Comparison of ENCODE assay signal across 27 cellular contexts in genomic region chr11:115698243-115698642, GRCh38.
"Had no signal": no experiment of that assay in that cellular context is flagged by ENCODE, and none has a peak within 500 bp of the region (broad histone marks: within the 10 kb centered on the region; RNA-seq: fewer than 3 reads in every experiment).

No MANE protein-coding gene starts in this region.

- H3K36me3 Mint-ChIP-seq: immature natural killer cell; memory B cell; naive thymus-derived CD8-positive, alpha-beta T cell; stimulated activated naive B cell treated with anti-CD40 and anti-IgM and Interleukin-4, amounts not matched to agents 10 μg/mL and 1 μg/mL and 100 μg/mL, for 72 hours had no signal

- DNase-seq: hypothalamus; immature natural killer cell; kidney; left ventricle myocardium inferior; midbrain; mucosa of descending colon; naive thymus-derived CD8-positive, alpha-beta T cell; ovary; right lobe of liver; stimulated activated CD4-positive, alpha-beta T cell treated with anti-CD3 and anti-CD28 coated beads, Interleukin-12 subunit alpha, Interleukin-12 subunit beta, amount 100 ng/mL, for 4 hours; stimulated activated CD4-positive, alpha-beta T cell treated with anti-CD3 and anti-CD28 coated beads, Interleukin-15, amount 100 ng/mL, for 24 hours; stimulated activated CD4-positive, alpha-beta T cell treated with anti-CD3 and anti-CD28 coated beads, Interleukin-2, amount 100 ng/mL, for 24 hours; stimulated activated CD4-positive, alpha-beta T cell treated with anti-CD3 and anti-CD28 coated beads, Interleukin-4, amount 100 ng/mL, for 1 hour; stimulated activated naive B cell treated with anti-CD40 and anti-IgM and Interleukin-4, amounts not matched to agents 10 μg/mL and 1 μg/mL and 100 μg/mL, for 72 hours; stimulated activated naive CD8-positive, alpha-beta T cell treated with anti-CD3 and anti-CD28 coated beads, Interleukin-15, Interleukin-2, amounts not matched to agents 100 U/mL and 50 U/mL, for 24 hours; stomach; tibial artery; trophoblast cell; upper lobe of right lung had no signal

- H3K4me3 Mint-ChIP-seq: immature natural killer cell; memory B cell; nephron; neural crest cell; stimulated activated naive B cell treated with anti-CD40 and anti-IgM and Interleukin-4, amounts not matched to agents 10 μg/mL and 1 μg/mL and 100 μg/mL, for 72 hours had no signal

- H3K27ac Mint-ChIP-seq: immature natural killer cell; memory B cell; progenitor cell of endocrine pancreas; stimulated activated naive B cell treated with anti-CD40 and anti-IgM and Interleukin-4, amounts not matched to agents 10 μg/mL and 1 μg/mL and 100 μg/mL, for 72 hours had no signal

- ATAC-seq: mucosa of descending colon; naive thymus-derived CD8-positive, alpha-beta T cell; right lobe of liver; stimulated activated naive B cell treated with anti-CD40 and anti-IgM and Interleukin-4, amounts not matched to agents 10 μg/mL and 1 μg/mL and 100 μg/mL, for 72 hours; stimulated activated naive CD8-positive, alpha-beta T cell treated with anti-CD3 and anti-CD28 coated beads, Interleukin-15, Interleukin-2, amounts not matched to agents 100 U/mL and 50 U/mL, for 24 hours; upper lobe of right lung had no signal

- H3K9me3 Mint-ChIP-seq: immature natural killer cell, neural crest cell had no signal

- H3K9me3 ChIP-seq: left ventricle myocardium inferior, mucosa of descending colon, neutrophil, ovary, right atrium auricular region, right lobe of liver, stomach, thoracic aorta, tibial artery, upper lobe of right lung had no signal

- H3K27me3 ChIP-seq: neutrophil, ovary, right atrium auricular region, right lobe of liver, tibial artery, upper lobe of right lung had no signal

- H3K4me1 ChIP-seq: right lobe of liver, upper lobe of right lung had no signal

- H3K27ac ChIP-seq: left ventricle myocardium inferior, neutrophil, ovary, right atrium auricular region, right lobe of liver, skin epidermis, stomach, thoracic aorta, tibial artery, upper lobe of right lung had no signal

- H3K4me3 ChIP-seq: left ventricle myocardium inferior, mucosa of descending colon, ovary, right atrium auricular region, right lobe of liver, skin epidermis, stomach, thoracic aorta, tibial artery, upper lobe of right lung had no signal

- H3K36me3 ChIP-seq: left ventricle myocardium inferior, neutrophil, ovary, right atrium auricular region, right lobe of liver, stomach, thoracic aorta, tibial artery, upper lobe of right lung had no signal

- H3K4me1 Mint-ChIP-seq: immature natural killer cell; memory B cell; naive thymus-derived CD8-positive, alpha-beta T cell; stimulated activated naive B cell treated with anti-CD40 and anti-IgM and Interleukin-4, amounts not matched to agents 10 μg/mL and 1 μg/mL and 100 μg/mL, for 72 hours had no signal
